In the genomic region with DNA sequence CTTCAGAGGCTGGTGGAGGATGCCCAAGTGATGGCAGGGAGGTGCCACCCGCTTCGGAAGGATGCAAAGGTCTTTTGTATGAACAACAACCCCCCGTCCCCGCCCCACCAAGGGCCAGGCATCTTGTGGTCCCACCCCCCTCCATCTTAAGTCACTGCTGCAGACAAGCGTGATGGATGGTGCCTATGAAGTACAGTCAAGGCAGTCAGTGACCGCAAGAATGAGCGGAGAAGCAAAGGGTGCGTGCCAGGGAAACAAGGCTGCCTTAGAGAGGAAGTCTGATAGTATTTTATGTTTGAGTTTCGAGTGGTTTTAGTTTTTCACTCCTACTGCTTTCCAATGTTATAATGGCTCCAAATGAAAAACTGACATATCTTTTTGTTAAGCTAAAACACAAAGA, we compare ENCODE assay signal across 17 cellular contexts.
DNase-seq lines count a peak whose midpoint lies in the region; ATAC-seq, FAIRE-seq and TF ChIP-seq lines count a peak whose summit lies in the region.
"Had no signal": no experiment of that assay in that cellular context is flagged by ENCODE, and none has a peak within 500 bp of the region (broad histone marks: within the 10 kb centered on the region; RNA-seq: fewer than 3 reads in every experiment).

No MANE protein-coding gene starts in this region.

- H4K20me1 ChIP-seq in astrocyte (ENCODE audit: insufficient read depth, low read length), result no peaks in the 10 kb centered on the region

- H3K4me1 ChIP-seq in astrocyte (ENCODE audit: insufficient read depth, low read length), result peaks cover 9% of the 10 kb centered on the region
- H3K4me1 ChIP-seq in pancreas, result no peaks in the 10 kb centered on the region
- no peaks in the 10 kb centered on the region for H3K4me1 ChIP-seq in Peyer's patch
- H3K4me1 ChIP-seq: Caco-2 had no signal

- no peak overlapping the region for H3K4me2 ChIP-seq in astrocyte (ENCODE audit: low read length)

- H3K27ac ChIP-seq in astrocyte (ENCODE audit: low read depth, low read length), result no peak overlapping the region
- peak overlapping the region; percentile 39 for H3K27ac ChIP-seq in cingulate gyrus (ENCODE audit: low read depth, low read length)
- no peak overlapping the region for H3K27ac ChIP-seq in pancreas
- no peak overlapping the region for H3K27ac ChIP-seq in Peyer's patch
- H3K27ac ChIP-seq: C4-2B had no signal

- H3K4me3 Mint-ChIP-seq in astrocyte (ENCODE audit: unreplicated experiment) (no peak overlapping the region), WTC11 (no peak overlapping the region)
- H3K4me3 Mint-ChIP-seq: CD4-positive, alpha-beta T cell; HFFc6 had no signal

- CTCF ChIA-PET in WTC11 (lab: Charles Lee), result no interaction called here

- H3K27ac Mint-ChIP-seq in astrocyte (ENCODE audit: unreplicated experiment) (no peak overlapping the region), WTC11 (no peak overlapping the region)
- H3K27ac Mint-ChIP-seq: CD4-positive, alpha-beta T cell; HFFc6 had no signal

- H3K27me3 ChIP-seq in astrocyte (ENCODE audit: insufficient read depth, low read length) (no peaks in the 10 kb centered on the region), pancreas (no peaks in the 10 kb centered on the region), Peyer's patch (no peaks in the 10 kb centered on the region)

- H3K36me3 ChIP-seq in astrocyte (ENCODE audit: insufficient read depth, low read length) (no peaks in the 10 kb centered on the region), pancreas (no peaks in the 10 kb centered on the region), Peyer's patch (no peaks in the 10 kb centered on the region)

- H3K9ac ChIP-seq in astrocyte (ENCODE audit: low read length), result no peak overlapping the region

- no peaks in the 10 kb centered on the region for H3K9me3 ChIP-seq in astrocyte (ENCODE audit: insufficient read depth, low read depth, low read length)
- H3K9me3 ChIP-seq in pancreas, result no peaks in the 10 kb centered on the region
- H3K9me3 ChIP-seq in Peyer's patch, result no peaks in the 10 kb centered on the region
- H3K9me3 ChIP-seq: Caco-2 had no signal

- TF ChIP-seq POLR2A in Peyer's patch (IDR thresholded peaks at IDR 0.05), result no peak

- intact Hi-C loops in pancreas (cut with DNase I), result no loop called here

- no peak overlapping the region for H3K4me3 ChIP-seq in astrocyte (ENCODE audit: insufficient read depth, low read depth, low read length)
- no peak overlapping the region for H3K4me3 ChIP-seq in pancreas
- H3K4me3 ChIP-seq in Peyer's patch, result no peak overlapping the region

- H3K27me3 Mint-ChIP-seq in astrocyte (ENCODE audit: low read depth, unreplicated experiment) (no peaks in the 10 kb centered on the region), WTC11 (ENCODE audit: low read depth) (no peaks in the 10 kb centered on the region)
- H3K27me3 Mint-ChIP-seq: CD4-positive, alpha-beta T cell had no signal

- peaks cover 16% of the 10 kb centered on the region for H3K4me1 Mint-ChIP-seq in astrocyte (ENCODE audit: low read depth, unreplicated experiment)
- peaks cover 41% of the 10 kb centered on the region for H3K4me1 Mint-ChIP-seq in WTC11

- H3K9me3 Mint-ChIP-seq in astrocyte (ENCODE audit: unreplicated experiment) (no peaks in the 10 kb centered on the region), WTC11 (no peaks in the 10 kb centered on the region)
- H3K9me3 Mint-ChIP-seq: CD4-positive, alpha-beta T cell; HFFc6 had no signal

- H3K36me3 Mint-ChIP-seq in astrocyte (ENCODE audit: low read depth, unreplicated experiment) (no peaks in the 10 kb centered on the region), WTC11 (no peaks in the 10 kb centered on the region)

- ATAC-seq in pancreas (no peak), WTC11 (no peak), GM19035 (IDR thresholded peaks at IDR 0.05; ENCODE audit: unreplicated experiment) (no peak)
- ATAC-seq: HCT116 had no signal

- no peak overlapping the region for H2AFZ ChIP-seq in astrocyte (ENCODE audit: low read depth, low read length)

- TF ChIP-seq CTCF in astrocyte (IDR thresholded peaks at IDR 0.05; ENCODE audit: insufficient read depth, low read depth, low read length), result no peak
- no peak for TF ChIP-seq CTCF in pancreas (IDR thresholded peaks at IDR 0.05)
- no peak for TF ChIP-seq CTCF in WTC11 (IDR thresholded peaks at IDR 0.05)
- TF ChIP-seq CTCF in Peyer's patch (IDR thresholded peaks at IDR 0.05), result no peak

- DNase-seq in astrocyte (ENCODE audit: low read depth) (peak; percentile 79), pancreas (no peak), WTC11 (ENCODE audit: low spot score) (no peak), Peyer's patch (no peak), NCI-H1436 (lab: John Stamatoyannopoulos, UW) (no peak)
- DNase-seq: AML-193; Caco-2; CD4-positive, alpha-beta T cell; GOT3; H7; HFFc6 had no signal

- FAIRE-seq in astrocyte (lab: Jason Lieb, UNC), result peak; percentile 73
- FAIRE-seq in pancreas (lab: Jason Lieb, UNC), result peak; percentile 32
- FAIRE-seq: A204.1, G401.6 had no signal

- H3K79me2 ChIP-seq in astrocyte (ENCODE audit: insufficient read depth, low read length), result no peaks in the 10 kb centered on the region

- WGBS in pancreas, 2 donors, result 79 to 90% methylated on average over 9 of the region's 9 CpGs

- POLR2A ChIA-PET in WTC11 (lab: Charles Lee), result no interaction called here

TF ChIP-seq in WTC11, 78 proteins besides CTCF, POLR2A, EP300 and RAD21:
- TF ChIP-seq GABPB1 (CRISPR knock-in tag; IDR thresholded peaks at IDR 0.05), result no peak
- no peak for TF ChIP-seq RELA (CRISPR knock-in tag; IDR thresholded peaks at IDR 0.05; ENCODE audit: borderline replicate concordance)
- TF ChIP-seq, protein P1, sequence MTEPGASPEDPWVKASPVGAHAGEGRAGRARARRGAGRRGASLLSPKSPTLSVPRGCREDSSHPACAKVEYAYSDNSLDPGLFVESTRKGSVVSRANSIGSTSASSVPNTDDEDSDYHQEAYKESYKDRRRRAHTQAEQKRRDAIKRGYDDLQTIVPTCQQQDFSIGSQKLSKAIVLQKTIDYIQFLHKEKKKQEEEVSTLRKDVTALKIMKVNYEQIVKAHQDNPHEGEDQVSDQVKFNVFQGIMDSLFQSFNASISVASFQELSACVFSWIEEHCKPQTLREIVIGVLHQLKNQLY (CRISPR knock-in tag; IDR thresholded peaks at IDR 0.05), result no peak
- TF ChIP-seq NFYB (CRISPR knock-in tag; conservative IDR thresholded peaks at IDR 0.05; ENCODE audit: low read depth), result no peak
- TF ChIP-seq TEAD1 (CRISPR knock-in tag; IDR thresholded peaks at IDR 0.05), result no peak
